In genomic region chr4:16224669-16225068, GRCh38 we compare ENCODE assay signal across 8 cellular contexts. TPM values are rescaled to one million over a fixed set of nuclear protein-coding genes. Genes with fewer than 3 reads are reported as not detected.
DNase-seq lines count a peak whose midpoint lies in the region; ATAC-seq and TF ChIP-seq lines count a peak whose summit lies in the region.

No MANE protein-coding gene starts in this region.

- H3K36me3 Mint-ChIP-seq in CD8-positive, alpha-beta memory T cell, result peaks cover 0 to 13% (median 2%) of the 10 kb centered on the region in 3 donors
- H3K36me3 Mint-ChIP-seq in effector memory CD8-positive, alpha-beta T cell (ENCODE audit: insufficient read depth), result peaks cover 17% of the 10 kb centered on the region

- peak overlapping the region; percentile 83 for H3K4me3 ChIP-seq in CD8-positive, alpha-beta memory T cell (ENCODE audit: low read length)
- H3K4me3 ChIP-seq in neural cell (ENCODE audit: low read length), result peak overlapping the region; percentile 87
- H3K4me3 ChIP-seq in sigmoid colon, result peak overlapping the region in 2 of 4 donors; percentile 63 to 73

- H4K20me1 ChIP-seq in neural cell (ENCODE audit: insufficient read depth), result no peaks in the 10 kb centered on the region

- 38% methylated on average over 2 of the region's 2 CpGs for WGBS in sigmoid colon, 2 donors

- no peak for TF ChIP-seq RAD21 in neural cell (conservative IDR thresholded peaks at IDR 0.05)

- no peaks in the 10 kb centered on the region for H3K27me3 ChIP-seq in CD8-positive, alpha-beta memory T cell (ENCODE audit: insufficient read depth, low read length, poor library complexity, severe bottlenecking)
- no peaks in the 10 kb centered on the region for H3K27me3 ChIP-seq in neural cell (ENCODE audit: insufficient read depth, low read depth, low read length)
- no peaks in the 10 kb centered on the region for H3K27me3 ChIP-seq in sigmoid colon

- no peaks in the 10 kb centered on the region for H3K9me3 ChIP-seq in CD8-positive, alpha-beta memory T cell (ENCODE audit: low read length)
- H3K9me3 ChIP-seq in neural cell (ENCODE audit: low read length) (no peaks in the 10 kb centered on the region), sigmoid colon (no peaks in the 10 kb centered on the region)

- TF ChIP-seq POLR2A in sigmoid colon (IDR thresholded peaks at IDR 0.05), result no peak

- TF ChIP-seq CTCF in neural cell (IDR thresholded peaks at IDR 0.05; ENCODE audit: poor library complexity, severe bottlenecking), result no peak
- no peak for TF ChIP-seq CTCF in sigmoid colon (IDR thresholded peaks at IDR 0.05)

- peak overlapping the region; percentile 88 to 94 (median 90) for H3K4me3 Mint-ChIP-seq in CD8-positive, alpha-beta memory T cell
- H3K4me3 Mint-ChIP-seq in effector memory CD8-positive, alpha-beta T cell, result peak overlapping the region; percentile 74 to 78

- no peaks in the 10 kb centered on the region for H3K27me3 Mint-ChIP-seq in CD8-positive, alpha-beta memory T cell
- H3K27me3 Mint-ChIP-seq in effector memory CD8-positive, alpha-beta T cell, result no peaks in the 10 kb centered on the region

- ATAC-seq in effector memory CD8-positive, alpha-beta T cell (replicated peaks), result no peak

- H3K27ac ChIP-seq in CD8-positive, alpha-beta memory T cell (ENCODE audit: low read depth, low read length), result peak overlapping the region; percentile 35
- H3K27ac ChIP-seq in neural cell (ENCODE audit: low read length) (no peak overlapping the region), sigmoid colon (peak overlapping the region in 1 of 4 donors; percentile 93)

- no peaks in the 10 kb centered on the region for H3K9me2 ChIP-seq in neural cell (ENCODE audit: insufficient read depth, low read length)

- TF ChIP-seq EP300 in neural cell (conservative IDR thresholded peaks at IDR 0.05; ENCODE audit: poor library complexity, severe bottlenecking), result no peak
- TF ChIP-seq EP300 in sigmoid colon (IDR thresholded peaks at IDR 0.05), result no peak

- peaks cover 44% of the 10 kb centered on the region for H3K4me1 ChIP-seq in CD8-positive, alpha-beta memory T cell (ENCODE audit: insufficient read depth, low read length)
- H3K4me1 ChIP-seq in sigmoid colon, result peaks cover 0 to 50% (median 44%) of the 10 kb centered on the region in 4 donors

- no peaks in the 10 kb centered on the region for H3F3A ChIP-seq in neural cell (ENCODE audit: insufficient read depth, low read length, poor library complexity, severe bottlenecking)

- POLR2A ChIA-PET in CD8-positive, alpha-beta memory T cell (lab: Charles Lee), result no interaction called here

- H3K4me2 ChIP-seq in neural cell (ENCODE audit: low read length), result peak overlapping the region; percentile 83

- CTCF ChIA-PET in CD8-positive, alpha-beta memory T cell (lab: Charles Lee), result interaction anchor here (1.4 kb wide), 1 partner anchor 19 kb away, joined by 3 read pairs; no protein-coding TSS in a partner anchor

- no peaks in the 10 kb centered on the region for H3K9me3 Mint-ChIP-seq in CD8-positive, alpha-beta memory T cell
- no peaks in the 10 kb centered on the region for H3K9me3 Mint-ChIP-seq in effector memory CD8-positive, alpha-beta T cell

- H2AFZ ChIP-seq in neural cell (ENCODE audit: low read depth, low read length), result no peak overlapping the region

- intact Hi-C loops in sigmoid colon (cut with DNase I), result no loop called here

- H3K79me2 ChIP-seq in neural cell (replicated peaks; ENCODE audit: insufficient read depth, low read length), result peaks cover 32% of the 10 kb centered on the region

- H3K9ac ChIP-seq in neural cell (ENCODE audit: low read length), result no peak overlapping the region

- peaks cover 41 to 69% (median 57%) of the 10 kb centered on the region in 3 donors for H3K4me1 Mint-ChIP-seq in CD8-positive, alpha-beta memory T cell
- H3K4me1 Mint-ChIP-seq in effector memory CD8-positive, alpha-beta T cell (ENCODE audit: low read depth in 2 of 2), result peaks cover 31 to 39% of the 10 kb centered on the region in 2 donors

- peak in 1 of 5 donors; percentile 33 for DNase-seq in CD8-positive, alpha-beta memory T cell
- DNase-seq in NAMALWA (ENCODE audit: low spot score), result peak; percentile 46
- no peak for DNase-seq in effector memory CD8-positive, alpha-beta T cell
- no peak for DNase-seq in sigmoid colon
- DNase-seq in NCI-H510A (lab: John Stamatoyannopoulos, UW), result no peak
- DNase-seq in hypothalamus (lab: John Stamatoyannopoulos, UW), result no peak
- no peak for DNase-seq in stimulated activated naive CD4-positive, alpha-beta T cell treated with Interleukin-2 at 50 U/mL for 16 hours (lab: John Stamatoyannopoulos, UW)

- H3K27ac Mint-ChIP-seq in CD8-positive, alpha-beta memory T cell, result peak overlapping the region; percentile 56 to 93 (median 88)
- H3K27ac Mint-ChIP-seq in effector memory CD8-positive, alpha-beta T cell, result peak overlapping the region; percentile 33 to 92

- peaks cover 6% of the 10 kb centered on the region for H3K36me3 ChIP-seq in CD8-positive, alpha-beta memory T cell (ENCODE audit: insufficient read depth, low read length)
- no peaks in the 10 kb centered on the region for H3K36me3 ChIP-seq in neural cell (ENCODE audit: insufficient read depth, low read length)
- no peaks in the 10 kb centered on the region for H3K36me3 ChIP-seq in sigmoid colon

TF ChIP-seq in neural cell, 6 proteins besides CTCF, POLR2A, EP300 and RAD21:
- no peak for TF ChIP-seq POLR2AphosphoS5 (IDR thresholded peaks at IDR 0.05)
- no peak for TF ChIP-seq SMC3 (conservative IDR thresholded peaks at IDR 0.05; ENCODE audit: poor library complexity)
- no peak for TF ChIP-seq TAF1 (IDR thresholded peaks at IDR 0.05; ENCODE audit: low read depth)
- no peak for TF ChIP-seq REST (IDR thresholded peaks at IDR 0.05; ENCODE audit: borderline replicate concordance)
- no peak for TF ChIP-seq MXI1 (conservative IDR thresholded peaks at IDR 0.05; ENCODE audit: poor library complexity, severe bottlenecking)
- no peak for TF ChIP-seq EZH2 (IDR thresholded peaks at IDR 0.05; ENCODE audit: borderline replicate concordance, insufficient read depth, low read length, poor library complexity, severe bottlenecking)
TF ChIP-seq in neural cell: peak in this region for 0.

RNA-seq across cellular contexts. Expression of gene TAPT1, which starts 1.6 kb away (rescaled TPM):
- total RNA-seq in CD8-positive, alpha-beta memory T cell, result 10 to 100 TPM; 23.7 to 27.6 TPM
- polyA plus RNA-seq in CD8-positive, alpha-beta memory T cell, result 19.1 TPM
- polyA plus RNA-seq in neural cell (34.2 and 45.2 TPM in 2 replicates), sigmoid colon (10 to 100 TPM in 1 of 3 donors, 1 to 10 TPM in 2; 6.0 to 20.5 (median 7.9) TPM)
- polyA minus RNA-seq in neural cell, result 38.7 and 56.6 TPM in 2 replicates
- total RNA-seq in sigmoid colon, result 10 to 100 TPM; 29.4 to 43.8 (median 37.1) TPM
